ENCODE assay signal across 15 cellular contexts in genomic region chr17:69269174-69269998, GRCh38. TPM values are rescaled to one million over a fixed set of nuclear protein-coding genes. Genes with fewer than 3 reads are reported as not detected.
DNase-seq lines count a peak whose midpoint lies in the region; ATAC-seq, FAIRE-seq and TF ChIP-seq lines count a peak whose summit lies in the region.
"Had no signal": no experiment of that assay in that cellular context is flagged by ENCODE, and none has a peak within 500 bp of the region (broad histone marks: within the 10 kb centered on the region; RNA-seq: fewer than 3 reads in every experiment).

No MANE protein-coding gene starts in this region.

- H3K9ac ChIP-seq in IMR-90 (ENCODE audit: low read depth, low read length) (no peak overlapping the region), K562 (ENCODE audit: insufficient read depth in 1 of 2, low read depth in 2 of 2, low read length in 2 of 2) (no peak overlapping the region)

- H4K8ac ChIP-seq in IMR-90 (ENCODE audit: low read depth in 2 of 2, low read length in 2 of 2), result no peak overlapping the region

- TF ChIP-seq EP300 in K562 (IDR thresholded peaks at IDR 0.05; ENCODE audit: low read length), result no peak

- no peak overlapping the region for H2BK120ac ChIP-seq in IMR-90 (ENCODE audit: low read depth, low read length)

- no peak overlapping the region for H2BK20ac ChIP-seq in IMR-90 (ENCODE audit: low read depth, low read length)

- no peak overlapping the region for H4K91ac ChIP-seq in IMR-90 (ENCODE audit: insufficient read depth, low read depth, low read length)

- TF ChIP-seq RAD21 in IMR-90 (IDR thresholded peaks at IDR 0.05; ENCODE audit: low read length) (no peak), K562 (CRISPR knock-in tag; conservative IDR thresholded peaks at IDR 0.05 in 1 of 2, IDR thresholded peaks at IDR 0.05 in 1 of 2) (no peak)

- FAIRE-seq in K562 (lab: Jason Lieb, UNC), result no peak

- in situ Hi-C loops in IMR-90 (cut with MboI; ENCODE audit: low sequenced_read_pairs), result no loop called here
- in situ Hi-C loops in K562 (cut with MboI), result no loop called here

- TF ChIP-seq POLR2A in IMR-90 (IDR thresholded peaks at IDR 0.05; ENCODE audit: low read depth, low read length), result no peak
- no peak for TF ChIP-seq POLR2A in K562 (conservative IDR thresholded peaks at IDR 0.05)

- no peak overlapping the region for H4K5ac ChIP-seq in IMR-90 (ENCODE audit: low read depth, low read length)

- TF ChIP-seq CTCF in AG04449 (IDR thresholded peaks at IDR 0.05; ENCODE audit: insufficient read depth, low read length, missing control alignments) (no peak), IMR-90 (conservative IDR thresholded peaks at IDR 0.05; ENCODE audit: low read depth, low read length) (no peak), K562 (IDR thresholded peaks at IDR 0.05 in 2 of 3, conservative IDR thresholded peaks at IDR 0.05 in 1 of 3; ENCODE audit: insufficient read depth in 2 of 3, low read depth in 1 of 3, low read length in 3 of 3) (no peak), mucosa of descending colon (IDR thresholded peaks at IDR 0.05) (no peak)

- H3K18ac ChIP-seq in IMR-90 (ENCODE audit: low read depth, low read length), result no peak overlapping the region

- peak; percentile 76 for ATAC-seq in IMR-90 (ENCODE audit: low read depth)
- ATAC-seq in K562, result no peak
- no peak for ATAC-seq in HG03108 (IDR thresholded peaks at IDR 0.05; ENCODE audit: unreplicated experiment)
- ATAC-seq in mucosa of descending colon, result no peak
- ATAC-seq: natural killer cell; stimulated activated naive B cell treated with anti-CD40 and anti-IgM and Interleukin-4, amounts not matched to agents 10 μg/mL and 1 μg/mL and 100 μg/mL, for 72 hours had no signal

- H3K79me1 ChIP-seq in IMR-90 (ENCODE audit: low read depth in 1 of 2, low read length in 2 of 2), result no peaks in the 10 kb centered on the region

- no peak overlapping the region for H2AFZ ChIP-seq in IMR-90 (replicated peaks; ENCODE audit: low read length, poor library complexity)
- no peak overlapping the region for H2AFZ ChIP-seq in K562 (ENCODE audit: low read depth, low read length)

- H3K23ac ChIP-seq in IMR-90 (ENCODE audit: low read depth, low read length), result no peak overlapping the region

- no TSS peak for BruUV-seq in IMR-90 (replicated peaks; lab: Mats Ljungman, UMichigan)
- BruUV-seq in K562 (replicated peaks; lab: Mats Ljungman, UMichigan), result no TSS peak

- H2BK5ac ChIP-seq in IMR-90 (ENCODE audit: low read depth, low read length, poor library complexity, severe bottlenecking), result no peak overlapping the region

- no peak overlapping the region for H2AK5ac ChIP-seq in IMR-90 (ENCODE audit: low read depth, low read length)

- H3K27ac ChIP-seq in IMR-90 (ENCODE audit: insufficient read depth, low read length), result no peak overlapping the region
- no peak overlapping the region for H3K27ac ChIP-seq in K562 (ENCODE audit: extremely low read depth, low read depth, low read length)

- no peaks in the 10 kb centered on the region for H3K9me3 ChIP-seq in IMR-90 (ENCODE audit: control insufficient read depth, insufficient read depth, low read length)
- no peaks in the 10 kb centered on the region for H3K9me3 ChIP-seq in K562 (replicated peaks; ENCODE audit: control insufficient read depth, insufficient read depth, low read depth, low read length)
- no peaks in the 10 kb centered on the region for H3K9me3 ChIP-seq in mucosa of descending colon
- H3K9me3 ChIP-seq: BE2C had no signal

- POLR2A ChIA-PET in AG04449 (lab: Yijun Ruan, JAX), result no interaction called here
- POLR2A ChIA-PET in IMR-90 (lab: Charles Lee; ENCODE audit: unreplicated experiment), result no interaction called here
- POLR2A ChIA-PET in K562 (lab: Yijun Ruan, JAX), result no interaction called here

- H3K4me3 ChIP-seq in AG04449 (ENCODE audit: low read depth, low read length), result no peak overlapping the region
- no peak overlapping the region for H3K4me3 ChIP-seq in IMR-90 (ENCODE audit: insufficient read depth, low read depth, low read length)
- H3K4me3 ChIP-seq in K562, result no peak overlapping the region
- no peak overlapping the region for H3K4me3 ChIP-seq in mucosa of descending colon

- H3K36me3 ChIP-seq in IMR-90 (ENCODE audit: control insufficient read depth, insufficient read depth, low read length), result no peaks in the 10 kb centered on the region
- no peaks in the 10 kb centered on the region for H3K36me3 ChIP-seq in K562 (ENCODE audit: control insufficient read depth, insufficient read depth, low read length)
- no peaks in the 10 kb centered on the region for H3K36me3 ChIP-seq in mucosa of descending colon (ENCODE audit: low read depth)
- H3K36me3 ChIP-seq: BE2C had no signal

- H3K4me2 ChIP-seq in IMR-90 (ENCODE audit: low read depth, low read length) (no peak overlapping the region), K562 (ENCODE audit: insufficient read depth, low read length) (no peak overlapping the region)

- dilution Hi-C loops in IMR-90 (cut with HindIII; ENCODE audit: low sequenced_read_pairs, unreplicated experiment), result no loop called here

- H4K20me1 ChIP-seq in IMR-90 (ENCODE audit: insufficient read depth, low read length) (no peaks in the 10 kb centered on the region), K562 (replicated peaks; ENCODE audit: control insufficient read depth, insufficient read depth, low read length) (no peaks in the 10 kb centered on the region)

- intact Hi-C loops in IMR-90 (cut with micrococcal nuclease), result no loop called here
- intact Hi-C loops in K562 (cut with micrococcal nuclease), result no loop called here
- intact Hi-C loops in mucosa of descending colon (cut with DNase I, micrococcal nuclease), result no loop called here

- H2BK15ac ChIP-seq in IMR-90 (ENCODE audit: low read depth, low read length), result no peak overlapping the region

- no peak overlapping the region for H2AK9ac ChIP-seq in IMR-90 (replicated peaks; ENCODE audit: low read depth, low read length, poor library complexity)

- H3K56ac ChIP-seq in IMR-90 (ENCODE audit: extremely low read depth, insufficient read depth, low read length), result no peak overlapping the region

- H3K14ac ChIP-seq in IMR-90 (replicated peaks; ENCODE audit: low read depth, low read length), result no peak overlapping the region

- no peaks in the 10 kb centered on the region for H3K79me2 ChIP-seq in K562 (ENCODE audit: control insufficient read depth, insufficient read depth, low read length)

- H3K4ac ChIP-seq in IMR-90 (ENCODE audit: low read depth, low read length), result no peak overlapping the region

- WGBS in IMR-90 (ENCODE audit: extremely low coverage in 2 of 2, insufficient read length in 1 of 2), 2 experiments, result no CpG with 5 or more reads among the region's 6 CpGs
- 12% methylated on average over 6 of the region's 6 CpGs for WGBS in K562 (ENCODE audit: insufficient coverage, low coverage, missing lambda C conversion rate)

- peak; percentile 89 for DNase-seq in AG04449 (ENCODE audit: low read depth, low spot score)
- DNase-seq in IMR-90, result peak; percentile 66
- no peak for DNase-seq in K562 (ENCODE audit: extremely low read depth in 1 of 4, low spot score in 3 of 4)
- DNase-seq in left kidney (ENCODE audit: low read depth, low spot score), result peak; percentile 5
- no peak for DNase-seq in activated T-cell treated with anti-CD3 and anti-CD28 coated beads for 4 hours
- no peak for DNase-seq in NCI-H1930 (lab: John Stamatoyannopoulos, UW)
- DNase-seq in mucosa of descending colon, result no peak
- DNase-seq: activated CD4-positive, CD25-positive, alpha-beta regulatory T cell treated with anti-CD3 and anti-CD28 coated beads, Interleukin-2, amount 50 U/mL, for 72 hours; BE2C; GDM1; Kasumi-1; natural killer cell; NCI-H345; stimulated activated naive B cell treated with anti-CD40 and anti-IgM and Interleukin-4, amounts not matched to agents 10 μg/mL and 1 μg/mL and 100 μg/mL, for 72 hours had no signal

- H3K4me1 ChIP-seq in IMR-90 (ENCODE audit: control insufficient read depth, insufficient read depth, low read length) (no peaks in the 10 kb centered on the region), K562 (replicated peaks in 1 of 2; ENCODE audit: control insufficient read depth in 2 of 2, insufficient read depth in 2 of 2, low read length in 2 of 2) (no peaks in the 10 kb centered on the region), mucosa of descending colon (ENCODE audit: low read depth) (no peaks in the 10 kb centered on the region)
- H3K4me1 ChIP-seq: BE2C had no signal

- H3K9me1 ChIP-seq in IMR-90 (ENCODE audit: insufficient read depth, low read length) (no peaks in the 10 kb centered on the region), K562 (ENCODE audit: control insufficient read depth, insufficient read depth, low read length) (no peaks in the 10 kb centered on the region)

- CTCF ChIA-PET in AG04449 (lab: Yijun Ruan, JAX), result no interaction called here
- CTCF ChIA-PET in IMR-90 (lab: Yijun Ruan, JAX), result interaction anchor here (0.6 kb wide), 1 partner anchor 1782 kb away, joined by 3 read pairs; no protein-coding TSS in a partner anchor
- CTCF ChIA-PET in K562 (lab: Yijun Ruan, JAX; ENCODE audit: low intra/inter-chr PET ratio), result no interaction called here

- H3K27me3 ChIP-seq in IMR-90 (ENCODE audit: control insufficient read depth, insufficient read depth, low read length) (no peaks in the 10 kb centered on the region), K562 (ENCODE audit: control insufficient read depth in 2 of 2, insufficient read depth in 2 of 2, low read length in 2 of 2) (no peaks in the 10 kb centered on the region)
- H3K27me3 ChIP-seq: BE2C had no signal

RNA-seq across cellular contexts. Expression of gene ABCA10, which starts 40.8 kb away (rescaled TPM):
- total RNA-seq in IMR-90 (2012; rRNA removed), result under 0.01 TPM in 2 replicates
- polyA plus RNA-seq in IMR-90 (2012; rRNA removed), result 0.03 and 0.04 TPM in 2 replicates
- not detected in 2 replicates for polyA plus RNA-seq in IMR-90 (2012; cell fraction: cytosol; rRNA removed)
- 0.05 and 0.75 TPM in 2 replicates for polyA plus RNA-seq in IMR-90 (2012; cell fraction: nucleus; rRNA removed; ENCODE audit: low replicate concordance)
- total RNA-seq in K562 (2011; cell fraction: chromatin; rRNA removed; ENCODE audit: low replicate concordance), result 0.16 TPM in 1 of 2 replicates, not detected in the other
- total RNA-seq in K562 (2011; cell fraction: nucleolus; rRNA removed), result not detected in 2 replicates
- total RNA-seq in K562 (2011; cell fraction: nucleoplasm; rRNA removed), result not detected in 2 replicates
- 0.12 and 0.45 TPM in 2 replicates for total RNA-seq in K562 (2014; rRNA removed)
- total RNA-seq in K562 (2014; rRNA removed; fragmentation: Illumina TruSeq; extraction: Trizol), result 0.15 TPM in 1 of 2 replicates, not detected in the other
- total RNA-seq in K562 (2015; rRNA removed; fragmentation: Illumina TruSeq; extraction: Trizol), result not detected in 2 replicates
- 0.09 and 0.16 TPM in 2 replicates for total RNA-seq in K562 (2021)
- 0.03 and 0.04 TPM in 2 replicates for polyA plus RNA-seq in K562 (2011; rRNA removed)
- polyA plus RNA-seq in K562 (2011; cell fraction: cytosol; rRNA removed), result 0.03 and 0.04 TPM in 2 replicates
- 0.08 TPM in 1 of 2 replicates, not detected in the other for polyA plus RNA-seq in K562 (2011; cell fraction: nucleus; rRNA removed)
- polyA plus RNA-seq in K562 (2012), result 0.05 and 0.10 TPM in 2 replicates
- 0.15 TPM in 1 of 2 replicates, not detected in the other for polyA plus RNA-seq in K562 (2014; fragmentation: Illumina TruSeq; extraction: Trizol)
- under 1 TPM; 0.13 to 0.17 TPM for polyA plus RNA-seq in K562 (2014; fragmentation: Nextera tagmentation; extraction: Ambion mirVana)
- polyA plus RNA-seq in K562 (2014; rRNA removed), result 0.36 TPM in 1 of 2 replicates, not detected in the other
- not detected in 2 replicates for polyA minus RNA-seq in K562 (2011; rRNA and poly(A)+ RNA removed)
- polyA minus RNA-seq in K562 (2011; cell fraction: cytosol; rRNA and poly(A)+ RNA removed), result not detected in 2 replicates
- polyA minus RNA-seq in K562 (2011; cell fraction: nucleus; rRNA and poly(A)+ RNA removed), result 0.11 TPM in 1 of 2 replicates, not detected in the other
- 10 to 100 TPM in 1 of 3 donors, 1 to 10 TPM in 2; 3.1 to 14.2 (median 6.1) TPM for total RNA-seq in mucosa of descending colon

RNA-seq across cellular contexts. Expression of gene ABCA5, which starts 57.5 kb away (rescaled TPM):
- 2.3 and 3.6 TPM in 2 replicates for total RNA-seq in IMR-90 (2012; rRNA removed)
- 1.0 and 1.3 TPM in 2 replicates for polyA plus RNA-seq in IMR-90 (2012; rRNA removed)
- 0.08 and 0.09 TPM in 2 replicates for polyA plus RNA-seq in IMR-90 (2012; cell fraction: cytosol; rRNA removed)
- polyA plus RNA-seq in IMR-90 (2012; cell fraction: nucleus; rRNA removed; ENCODE audit: low replicate concordance), result 0.59 and 5.8 TPM in 2 replicates
- 6.5 and 18.8 TPM in 2 replicates for total RNA-seq in K562 (2011; cell fraction: chromatin; rRNA removed; ENCODE audit: low replicate concordance)
- total RNA-seq in K562 (2011; cell fraction: nucleolus; rRNA removed), result 2.0 and 2.9 TPM in 2 replicates
- 9.6 and 19.0 TPM in 2 replicates for total RNA-seq in K562 (2011; cell fraction: nucleoplasm; rRNA removed)
- 0.73 and 1.1 TPM in 2 replicates for total RNA-seq in K562 (2014; rRNA removed)
- total RNA-seq in K562 (2014; rRNA removed; fragmentation: Illumina TruSeq; extraction: Trizol), result 1.7 and 2.2 TPM in 2 replicates
- 1.1 and 1.4 TPM in 2 replicates for total RNA-seq in K562 (2015; rRNA removed; fragmentation: Illumina TruSeq; extraction: Trizol)
- total RNA-seq in K562 (2021), result 1.2 and 2.3 TPM in 2 replicates
- 1.9 TPM in 2 replicates for polyA plus RNA-seq in K562 (2011; rRNA removed)
- polyA plus RNA-seq in K562 (2011; cell fraction: cytosol; rRNA removed), result 0.12 and 0.27 TPM in 2 replicates
- polyA plus RNA-seq in K562 (2011; cell fraction: nucleus; rRNA removed), result 2.5 and 4.3 TPM in 2 replicates
- 0.48 and 1.4 TPM in 2 replicates for polyA plus RNA-seq in K562 (2012)
- 0.74 and 1.1 TPM in 2 replicates for polyA plus RNA-seq in K562 (2014; fragmentation: Illumina TruSeq; extraction: Trizol)
- polyA plus RNA-seq in K562 (2014; fragmentation: Nextera tagmentation; extraction: Ambion mirVana), result 1 to 10 TPM in 1 of 2 experiments, under 1 TPM in 1; 0.84 to 2.1 TPM
- 0.76 and 2.0 TPM in 2 replicates for polyA plus RNA-seq in K562 (2014; rRNA removed)
- 2.7 and 3.1 TPM in 2 replicates for polyA minus RNA-seq in K562 (2011; rRNA and poly(A)+ RNA removed)
- polyA minus RNA-seq in K562 (2011; cell fraction: cytosol; rRNA and poly(A)+ RNA removed), result 0.86 and 1.1 TPM in 2 replicates
- polyA minus RNA-seq in K562 (2011; cell fraction: nucleus; rRNA and poly(A)+ RNA removed), result 2.7 and 4.1 TPM in 2 replicates
- 100 to 1,000 TPM in 1 of 3 donors, 10 to 100 TPM in 2; 46.2 to 100 (median 52.7) TPM for total RNA-seq in mucosa of descending colon

Comparison
In these comparisons a context has a peak if more than half of its experiments do, and no peak if none do; other contexts are left out.
1. DNase-seq: peak in AG04449 (single experiment), IMR-90 (single experiment) and left kidney (single experiment); none in K562 (0 of 4), activated T-cell treated with anti-CD3 and anti-CD28 coated beads for 4 hours (single experiment), NCI-H1930 (0 of 2) and mucosa of descending colon (0 of 3).